Comparison of ENCODE assay signal across 14 cellular contexts in the genomic region with DNA sequence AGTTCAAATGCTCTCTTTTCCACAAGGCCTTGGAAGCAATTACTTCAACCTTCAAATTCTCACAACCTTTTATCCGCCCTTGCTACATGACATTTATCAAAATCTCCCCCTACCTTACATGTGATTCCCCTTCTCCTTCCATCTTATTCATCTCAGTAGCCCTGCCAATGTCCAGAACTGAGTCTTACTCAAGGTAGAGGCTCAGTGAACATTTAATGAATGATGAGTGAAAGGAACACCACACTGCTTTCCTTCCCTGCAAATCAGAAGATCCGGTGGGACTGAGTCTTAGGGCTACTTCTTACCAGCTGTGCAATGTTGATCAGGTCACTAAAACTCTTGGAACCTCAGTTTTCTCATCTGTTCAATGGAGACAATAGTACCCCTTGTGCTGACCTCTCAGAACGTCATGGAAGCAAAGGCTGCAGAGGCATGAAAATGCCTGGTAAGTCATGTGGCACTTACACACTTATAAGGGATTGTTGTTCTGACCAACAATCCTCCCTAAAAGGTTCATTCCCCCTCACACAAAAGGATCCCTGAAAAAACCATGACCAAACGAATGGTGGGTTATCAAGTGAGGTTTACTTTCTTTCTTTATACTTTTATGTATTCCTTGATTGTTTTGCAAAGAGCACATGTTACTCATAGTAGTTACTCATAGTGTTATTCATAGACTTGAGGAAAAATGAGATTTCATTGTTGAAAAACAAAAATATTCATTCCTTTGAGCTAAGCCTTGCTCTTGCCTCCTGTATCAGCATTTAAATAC. TPM values are rescaled to one million over a fixed set of nuclear protein-coding genes. Genes with fewer than 3 reads are reported as not detected.
DNase-seq lines count a peak whose midpoint lies in the region; ATAC-seq, FAIRE-seq and TF ChIP-seq lines count a peak whose summit lies in the region.
"Had no signal": no experiment of that assay in that cellular context is flagged by ENCODE, and none has a peak within 500 bp of the region (broad histone marks: within the 10 kb centered on the region; RNA-seq: fewer than 3 reads in every experiment).

No MANE protein-coding gene starts in this region.

- H3K9ac ChIP-seq in HCT116 (ENCODE audit: low read length), result no peak overlapping the region
- H3K9ac ChIP-seq in astrocyte (ENCODE audit: low read length), result peak overlapping the region; percentile 42

- H3K79me2 ChIP-seq in HCT116 (ENCODE audit: insufficient read depth, low read length) (no peaks in the 10 kb centered on the region), astrocyte (ENCODE audit: insufficient read depth, low read length) (peaks cover 17% of the 10 kb centered on the region)

- 83% methylated on average over 4 of the region's 4 CpGs for WGBS in suprapubic skin

- H3K27me3 Mint-ChIP-seq in astrocyte (ENCODE audit: low read depth, unreplicated experiment) (peaks cover 65% of the 10 kb centered on the region), Calu3 (ENCODE audit: unreplicated experiment) (peaks cover 65% of the 10 kb centered on the region)
- H3K27me3 Mint-ChIP-seq: activated CD4-positive, alpha-beta memory T cell treated with anti-CD3 and anti-CD28 coated beads, Interleukin-2, amount 10 ng/mL, durations not matched to agents 7 days and 5 days had no signal

- H3K27ac ChIP-seq in HCT116 (ENCODE audit: low read depth, low read length) (no peak overlapping the region), astrocyte (ENCODE audit: low read depth, low read length) (peak overlapping the region; percentile 41), suprapubic skin (no peak overlapping the region)
- H3K27ac ChIP-seq: right atrium auricular region had no signal

- H3K9me3 ChIP-seq in HCT116 (ENCODE audit: control insufficient read depth in 1 of 2, insufficient read depth in 1 of 2, low read depth in 1 of 2, low read length in 2 of 2) (no peaks in the 10 kb centered on the region), astrocyte (ENCODE audit: insufficient read depth, low read depth, low read length) (no peaks in the 10 kb centered on the region), suprapubic skin (no peaks in the 10 kb centered on the region)
- H3K9me3 ChIP-seq: right atrium auricular region had no signal

- TF ChIP-seq CTCF in HCT116 (IDR thresholded peaks at IDR 0.05 in 2 of 3, conservative IDR thresholded peaks at IDR 0.05 in 1 of 3; ENCODE audit: borderline replicate concordance in 1 of 3, insufficient read depth in 1 of 3, low read depth in 2 of 3, low read length in 2 of 3) (no peak), astrocyte (IDR thresholded peaks at IDR 0.05; ENCODE audit: insufficient read depth, low read depth, low read length) (no peak), suprapubic skin (IDR thresholded peaks at IDR 0.05) (no peak), Calu3 (IDR thresholded peaks at IDR 0.05; ENCODE audit: unreplicated experiment) (no peak)

- TF ChIP-seq POLR2A in HCT116 (IDR thresholded peaks at IDR 0.05; ENCODE audit: borderline replicate concordance, extremely low read depth, insufficient read depth, insufficient read length) (no peak), suprapubic skin (IDR thresholded peaks at IDR 0.05) (no peak)

- RAD21 ChIA-PET in HCT116 (lab: Charles Lee; ENCODE audit: low non-redundant PET in 1 of 2, low total read pairs in 2 of 2, uncharacterized antibody in 2 of 2, unreplicated experiment in 2 of 2), result interaction anchor here (0.6 to 1.7 kb wide), 6 partner anchors 152 to 206 kb away, joined by 3 to 10 read pairs (median 3); a partner anchor contains a TSS

- no peaks in the 10 kb centered on the region for H3K36me3 Mint-ChIP-seq in astrocyte (ENCODE audit: low read depth, unreplicated experiment)
- peaks cover 5% of the 10 kb centered on the region for H3K36me3 Mint-ChIP-seq in Calu3 (ENCODE audit: insufficient read depth, unreplicated experiment)
- H3K36me3 Mint-ChIP-seq: activated naive CD8-positive, alpha-beta T cell had no signal

- H3K36me3 ChIP-seq in HCT116 (ENCODE audit: control insufficient read depth in 1 of 2, insufficient read depth in 2 of 2, low read length in 2 of 2) (no peaks in the 10 kb centered on the region), astrocyte (ENCODE audit: insufficient read depth, low read length) (no peaks in the 10 kb centered on the region), suprapubic skin (no peaks in the 10 kb centered on the region)
- H3K36me3 ChIP-seq: right atrium auricular region had no signal

- H3K9me3 Mint-ChIP-seq in astrocyte (ENCODE audit: unreplicated experiment) (no peaks in the 10 kb centered on the region), Calu3 (ENCODE audit: low read depth, unreplicated experiment) (no peaks in the 10 kb centered on the region)
- H3K9me3 Mint-ChIP-seq: activated CD4-positive, alpha-beta memory T cell treated with anti-CD3 and anti-CD28 coated beads, Interleukin-2, amount 10 ng/mL, durations not matched to agents 7 days and 5 days; dendritic cell treated with granulocyte-macrophage colony-stimulating factor and Interleukin-4, amounts not matched to agents 40 ng/mL and 50 ng/mL, for 4 days; GM23338 had no signal

- CTCF ChIA-PET in HCT116 (lab: Charles Lee) (interaction anchor here (0.9 to 3.5 kb wide), 11 partner anchors 14 to 670 kb away, joined by 3 to 40 read pairs (median 4); a partner anchor contains a TSS), Calu3 (lab: Charles Lee) (interaction anchor here (0.7 to 2.2 kb wide), 6 partner anchors 14 to 153 kb away, joined by 3 to 18 read pairs (median 5); no protein-coding TSS in a partner anchor)

- H3K4me3 Mint-ChIP-seq in astrocyte (ENCODE audit: unreplicated experiment), result peak overlapping the region; percentile 30
- H3K4me3 Mint-ChIP-seq in Calu3 (ENCODE audit: low read depth, unreplicated experiment), result no peak overlapping the region
- H3K4me3 Mint-ChIP-seq: activated CD4-positive, alpha-beta memory T cell treated with anti-CD3 and anti-CD28 coated beads, Interleukin-2, amount 10 ng/mL, durations not matched to agents 7 days and 5 days; activated naive CD8-positive, alpha-beta T cell; dendritic cell treated with granulocyte-macrophage colony-stimulating factor and Interleukin-4, amounts not matched to agents 40 ng/mL and 50 ng/mL, for 4 days; GM23338 had no signal

- H3K4me1 Mint-ChIP-seq in astrocyte (ENCODE audit: low read depth, unreplicated experiment) (peaks cover 8% of the 10 kb centered on the region), Calu3 (ENCODE audit: low read depth, unreplicated experiment) (peaks cover 11% of the 10 kb centered on the region)

- TF ChIP-seq RAD21 in HCT116 (IDR thresholded peaks at IDR 0.05; ENCODE audit: low read depth), result no peak

- H3K4me3 ChIP-seq in HCT116 (replicated peaks in 1 of 2; ENCODE audit: low read depth in 1 of 2, low read length in 2 of 2), result no peak overlapping the region
- no peak overlapping the region for H3K4me3 ChIP-seq in astrocyte (ENCODE audit: insufficient read depth, low read depth, low read length)
- no peak overlapping the region for H3K4me3 ChIP-seq in suprapubic skin
- H3K4me3 ChIP-seq: GM23338, right atrium auricular region had no signal

- POLR2A ChIA-PET in HCT116 (lab: Charles Lee), result interaction anchor here (1.3 kb wide), 1 partner anchor 153 kb away, joined by 5 read pairs; no protein-coding TSS in a partner anchor

- no peak for FAIRE-seq in astrocyte (lab: Jason Lieb, UNC)

- TF ChIP-seq EP300 in suprapubic skin (IDR thresholded peaks at IDR 0.05), result no peak

- intact Hi-C loops in HCT116 (cut with micrococcal nuclease) (loop anchor here (10.0 kb wide), 1 partner anchor 366 kb away; no protein-coding TSS in a partner anchor), Calu3 (cut with micrococcal nuclease; ENCODE audit: unreplicated experiment) (loop anchor here (1.0 to 10.0 kb wide), 4 partner anchors 83 to 804 kb away; no protein-coding TSS in a partner anchor)

- H2AFZ ChIP-seq in HCT116 (ENCODE audit: low read depth, low read length, poor library complexity, severe bottlenecking) (no peak overlapping the region), astrocyte (ENCODE audit: low read depth, low read length) (no peak overlapping the region)
- H2AFZ ChIP-seq: GM23338 had no signal

- H3K9me2 ChIP-seq in HCT116 (ENCODE audit: insufficient read depth), result no peaks in the 10 kb centered on the region

- peak; percentile 50 for DNase-seq in AG08396 (ENCODE audit: low spot score)
- DNase-seq in HCT116 (ENCODE audit: low read depth, low spot score), result no peak
- peak; percentile 39 for DNase-seq in astrocyte (ENCODE audit: low read depth)
- DNase-seq in foreskin melanocyte, result peak; percentile 95
- no peak for DNase-seq in suprapubic skin (ENCODE audit: low spot score in 2 of 2)
- no peak for DNase-seq in mucosa of gallbladder (ENCODE audit: low spot score)
- DNase-seq in Calu3, result no peak
- DNase-seq: SIG-M5 had no signal

- peak overlapping the region; percentile 74 for H3K4me2 ChIP-seq in HCT116 (ENCODE audit: low read length)
- peak overlapping the region; percentile 58 for H3K4me2 ChIP-seq in astrocyte (ENCODE audit: low read length)
- H3K4me2 ChIP-seq: GM23338 had no signal

- H3K27me3 ChIP-seq in HCT116 (ENCODE audit: insufficient read depth, low read length) (no peaks in the 10 kb centered on the region), astrocyte (ENCODE audit: insufficient read depth, low read length) (peaks cover 4% of the 10 kb centered on the region), suprapubic skin (peaks cover 35% of the 10 kb centered on the region)
- H3K27me3 ChIP-seq: right atrium auricular region had no signal

- BruUV-seq in HCT116 (replicated peaks; lab: Mats Ljungman, UMichigan) (no TSS peak), Calu3 (replicated peaks; lab: Mats Ljungman, UMichigan) (no TSS peak)

- peaks cover 2 to 28% of the 10 kb centered on the region in 2 experiments; a peak in 3 of 4 replicates for H3K4me1 ChIP-seq in HCT116 (ENCODE audit: control insufficient read depth in 1 of 2, insufficient read depth in 2 of 2, low read length in 2 of 2)
- H3K4me1 ChIP-seq in astrocyte (ENCODE audit: insufficient read depth, low read length), result peaks cover 19% of the 10 kb centered on the region
- peaks cover 16% of the 10 kb centered on the region for H3K4me1 ChIP-seq in suprapubic skin

- H4K20me1 ChIP-seq in HCT116 (ENCODE audit: insufficient read depth) (no peaks in the 10 kb centered on the region), astrocyte (ENCODE audit: insufficient read depth, low read length) (peaks cover 21% of the 10 kb centered on the region)

- H3K27ac Mint-ChIP-seq in astrocyte (ENCODE audit: unreplicated experiment), result peak overlapping the region; percentile 1
- H3K27ac Mint-ChIP-seq in Calu3 (ENCODE audit: unreplicated experiment), result no peak overlapping the region
- H3K27ac Mint-ChIP-seq: activated CD4-positive, alpha-beta memory T cell treated with anti-CD3 and anti-CD28 coated beads, Interleukin-2, amount 10 ng/mL, durations not matched to agents 7 days and 5 days; activated naive CD8-positive, alpha-beta T cell; dendritic cell treated with granulocyte-macrophage colony-stimulating factor and Interleukin-4, amounts not matched to agents 40 ng/mL and 50 ng/mL, for 4 days; GM23338 had no signal

- no peak for ATAC-seq in HCT116
- ATAC-seq in HG02678 (IDR thresholded peaks at IDR 0.05; ENCODE audit: unreplicated experiment), result no peak

TF ChIP-seq in HCT116, 20 proteins besides CTCF, POLR2A, EP300 and RAD21:
- TF ChIP-seq FOSL1 (IDR thresholded peaks at IDR 0.05; ENCODE audit: low read depth), result no peak

RNA-seq across cellular contexts. Expression of a gene that starts 6.5 kb away (rescaled TPM):
- total RNA-seq in HCT116 (2021; ENCODE audit: unreplicated experiment) (6.2 TPM), astrocyte (5.5 and 5.9 TPM in 2 replicates), suprapubic skin (10 to 100 TPM in 3 of 4 donors, 1 to 10 TPM in 1; 5.5 to 77.2 (median 26.8) TPM), mucosa of gallbladder (11.5 TPM), Calu3 (2022) (7.0 and 7.2 TPM in 2 replicates)
- polyA plus RNA-seq in HCT116 (2012), result 5.1 and 6.0 TPM in 2 replicates

Comparison
In these comparisons a context has a peak if more than half of its experiments do, and no peak if none do; other contexts are left out.
1. DNase-seq: peak in AG08396 (single experiment), astrocyte (single experiment) and foreskin melanocyte (single experiment); none in HCT116 (single experiment), suprapubic skin (0 of 2), mucosa of gallbladder (single experiment) and Calu3 (single experiment).